In genomic region chr2:2057125-2057721, GRCh38 we compare ENCODE assay signal across 8 cellular contexts.
DNase-seq lines count a peak whose midpoint lies in the region; ATAC-seq and TF ChIP-seq lines count a peak whose summit lies in the region.

No MANE protein-coding gene starts in this region.

- H3K4me3 ChIP-seq in fibroblast of pulmonary artery (replicated peaks; ENCODE audit: low read depth, low read length) = no peak overlapping the region

- peaks cover 6% of the 10 kb centered on the region for H3K36me3 Mint-ChIP-seq in glutamatergic neuron (ENCODE audit: unreplicated experiment)

- peak; percentile 83 for ATAC-seq in GM19043 (IDR thresholded peaks at IDR 0.05; ENCODE audit: low read depth, unreplicated experiment)
- ATAC-seq in GM21723 (IDR thresholded peaks at IDR 0.05; ENCODE audit: unreplicated experiment) = no peak

- H3K4me1 Mint-ChIP-seq in glutamatergic neuron (ENCODE audit: low read depth, unreplicated experiment) = peaks cover 14% of the 10 kb centered on the region

- H3K27me3 Mint-ChIP-seq in glutamatergic neuron (ENCODE audit: unreplicated experiment) = no peaks in the 10 kb centered on the region

- no peak overlapping the region for H3K4me3 Mint-ChIP-seq in glutamatergic neuron (ENCODE audit: unreplicated experiment)

- no peaks in the 10 kb centered on the region for H3K9me3 Mint-ChIP-seq in glutamatergic neuron (ENCODE audit: unreplicated experiment)

- DNase-seq in NCI-H146 treated with DMSO at 0.1 percent for 48 hours (lab: John Stamatoyannopoulos, UW; ENCODE audit: unreplicated experiment) (peak; percentile 10), fibroblast of pulmonary artery (ENCODE audit: low read depth) (peak; percentile 55), glutamatergic neuron (no peak), DMS79 treated with DMSO at 0.1 percent for 48 hours (lab: John Stamatoyannopoulos, UW) (no peak)
- DNase-seq in activated CD8-positive, alpha-beta memory T cell treated with anti-CD3 and anti-CD28 coated beads, Interleukin-2, amount 50 U/mL, for 1 hour (ENCODE audit: extremely low read depth) = peak; percentile 9
- DNase-seq in stimulated activated CD4-positive, alpha-beta T cell treated with anti-CD3 and anti-CD28 coated beads, Interleukin-2, amount 100 ng/mL, for 48 hours = peak; percentile 28 to 57

- TF ChIP-seq CTCF in fibroblast of pulmonary artery (IDR thresholded peaks at IDR 0.05; ENCODE audit: low read length, missing control alignments) (no peak), glutamatergic neuron (IDR thresholded peaks at IDR 0.05; ENCODE audit: partially characterized antibody, unreplicated experiment) (no peak)

- H3K27ac Mint-ChIP-seq in glutamatergic neuron (ENCODE audit: unreplicated experiment) = no peak overlapping the region

Comparison
In these comparisons a context has a peak if more than half of its experiments do, and no peak if none do; other contexts are left out.
1. DNase-seq: peak in NCI-H146 treated with DMSO at 0.1 percent for 48 hours (single experiment), activated CD8-positive, alpha-beta memory T cell treated with anti-CD3 and anti-CD28 coated beads, Interleukin-2, amount 50 U/mL, for 1 hour (single experiment), fibroblast of pulmonary artery (single experiment) and stimulated activated CD4-positive, alpha-beta T cell treated with anti-CD3 and anti-CD28 coated beads, Interleukin-2, amount 100 ng/mL, for 48 hours (2 of 2); none in glutamatergic neuron (single experiment) and DMS79 treated with DMSO at 0.1 percent for 48 hours (single experiment).